In genomic region chr1:19493547-19493946, GRCh38 we compare ENCODE assay signal across 14 cellular contexts. TPM values are rescaled to one million over a fixed set of nuclear protein-coding genes. Genes with fewer than 3 reads are reported as not detected.
DNase-seq lines count a peak whose midpoint lies in the region; ATAC-seq and TF ChIP-seq lines count a peak whose summit lies in the region.
"Had no signal": no experiment of that assay in that cellular context is flagged by ENCODE, and none has a peak within 500 bp of the region (broad histone marks: within the 10 kb centered on the region; RNA-seq: fewer than 3 reads in every experiment).

No MANE protein-coding gene starts in this region.

- peak; percentile 64 to 77 for ATAC-seq in activated T-cell treated with anti-CD3 and anti-CD28 coated beads, Interleukin-2, amount 50 U/mL, for 72 hours (replicated peaks in 1 of 2)
- no peak for ATAC-seq in left ventricle myocardium superior
- peak; percentile 48 for ATAC-seq in activated T-helper 17 cell treated with anti-CD3 and anti-CD28 coated beads, Interleukin-2, amount 50 U/mL, for 72 hours (replicated peaks)
- ATAC-seq in GM21423 (IDR thresholded peaks at IDR 0.05; ENCODE audit: unreplicated experiment), result no peak

- H3K36me3 Mint-ChIP-seq in activated T-cell treated with anti-CD3 and anti-CD28 coated beads, Interleukin-2, amount 50 U/mL, for 72 hours (ENCODE audit: insufficient read depth in 2 of 2), result no peaks in the 10 kb centered on the region
- no peaks in the 10 kb centered on the region for H3K36me3 Mint-ChIP-seq in activated T-cell treated with anti-CD3 and anti-CD28 coated beads, Interleukin-2, amount 50 U/mL, for 24 hours (ENCODE audit: low read depth)
- H3K36me3 Mint-ChIP-seq in activated T-helper 17 cell treated with anti-CD3 and anti-CD28 coated beads, Interleukin-2, amount 50 U/mL, for 72 hours (ENCODE audit: low read depth), result no peaks in the 10 kb centered on the region
- H3K36me3 Mint-ChIP-seq: CD4-positive, CD25-positive, alpha-beta regulatory T cell had no signal

- no peaks in the 10 kb centered on the region for H3K36me3 ChIP-seq in left ventricle myocardium inferior
- H3K36me3 ChIP-seq: BE2C had no signal

- DNase-seq in activated T-cell treated with anti-CD3 and anti-CD28 coated beads, Interleukin-2, amount 50 U/mL, for 72 hours, result no peak
- DNase-seq in activated T-cell treated with anti-CD3 and anti-CD28 coated beads, Interleukin-2, amount 50 U/mL, for 24 hours, result no peak
- DNase-seq in left ventricle myocardium inferior, result no peak
- DNase-seq in left ventricle myocardium superior, result no peak
- no peak for DNase-seq in NCI-H1436 (lab: John Stamatoyannopoulos, UW)
- DNase-seq: ACHN; BE2C; C1 segment of cervical spinal cord; Caco-2; CD4-positive, CD25-positive, alpha-beta regulatory T cell; GM23248; HCEC 1CT had no signal

- no peaks in the 10 kb centered on the region for H3K27me3 ChIP-seq in left ventricle myocardium inferior (ENCODE audit: low read depth)
- H3K27me3 ChIP-seq: BE2C had no signal

- peaks cover 33% of the 10 kb centered on the region for H3K4me1 Mint-ChIP-seq in activated T-cell treated with anti-CD3 and anti-CD28 coated beads, Interleukin-2, amount 50 U/mL, for 72 hours (ENCODE audit: low read depth)
- H3K4me1 Mint-ChIP-seq in activated T-cell treated with anti-CD3 and anti-CD28 coated beads, Interleukin-2, amount 50 U/mL, for 24 hours (ENCODE audit: low read depth), result peaks cover 33% of the 10 kb centered on the region
- peaks cover 22% of the 10 kb centered on the region for H3K4me1 Mint-ChIP-seq in activated T-helper 17 cell treated with anti-CD3 and anti-CD28 coated beads, Interleukin-2, amount 50 U/mL, for 72 hours

- intact Hi-C loops in left ventricle myocardium inferior (cut with micrococcal nuclease), result no loop called here
- intact Hi-C loops in left ventricle myocardium superior (cut with micrococcal nuclease), result loop anchor here (10.0 kb wide), 1 partner anchor 161 kb away; no protein-coding TSS in a partner anchor

- H3K4me3 Mint-ChIP-seq in activated T-cell treated with anti-CD3 and anti-CD28 coated beads, Interleukin-2, amount 50 U/mL, for 72 hours, result no peak overlapping the region
- no peak overlapping the region for H3K4me3 Mint-ChIP-seq in activated T-cell treated with anti-CD3 and anti-CD28 coated beads, Interleukin-2, amount 50 U/mL, for 24 hours
- no peak overlapping the region for H3K4me3 Mint-ChIP-seq in activated T-helper 17 cell treated with anti-CD3 and anti-CD28 coated beads, Interleukin-2, amount 50 U/mL, for 72 hours
- H3K4me3 Mint-ChIP-seq: CD4-positive, CD25-positive, alpha-beta regulatory T cell had no signal

- no peaks in the 10 kb centered on the region for H3K9me3 Mint-ChIP-seq in activated T-cell treated with anti-CD3 and anti-CD28 coated beads, Interleukin-2, amount 50 U/mL, for 72 hours
- H3K9me3 Mint-ChIP-seq in activated T-cell treated with anti-CD3 and anti-CD28 coated beads, Interleukin-2, amount 50 U/mL, for 24 hours, result no peaks in the 10 kb centered on the region
- H3K9me3 Mint-ChIP-seq in activated T-helper 17 cell treated with anti-CD3 and anti-CD28 coated beads, Interleukin-2, amount 50 U/mL, for 72 hours, result no peaks in the 10 kb centered on the region
- H3K9me3 Mint-ChIP-seq: CD4-positive, CD25-positive, alpha-beta regulatory T cell had no signal

- H3K27me3 Mint-ChIP-seq in activated T-cell treated with anti-CD3 and anti-CD28 coated beads, Interleukin-2, amount 50 U/mL, for 72 hours (ENCODE audit: low read depth), result no peaks in the 10 kb centered on the region
- no peaks in the 10 kb centered on the region for H3K27me3 Mint-ChIP-seq in activated T-cell treated with anti-CD3 and anti-CD28 coated beads, Interleukin-2, amount 50 U/mL, for 24 hours
- no peaks in the 10 kb centered on the region for H3K27me3 Mint-ChIP-seq in activated T-helper 17 cell treated with anti-CD3 and anti-CD28 coated beads, Interleukin-2, amount 50 U/mL, for 72 hours
- H3K27me3 Mint-ChIP-seq: CD4-positive, CD25-positive, alpha-beta regulatory T cell had no signal

- H3K4me3 ChIP-seq in left ventricle myocardium inferior, result no peak overlapping the region
- H3K4me3 ChIP-seq: GM23248 had no signal

- H3K27ac Mint-ChIP-seq in activated T-cell treated with anti-CD3 and anti-CD28 coated beads, Interleukin-2, amount 50 U/mL, for 72 hours, result no peak overlapping the region
- no peak overlapping the region for H3K27ac Mint-ChIP-seq in activated T-cell treated with anti-CD3 and anti-CD28 coated beads, Interleukin-2, amount 50 U/mL, for 24 hours
- H3K27ac Mint-ChIP-seq in activated T-helper 17 cell treated with anti-CD3 and anti-CD28 coated beads, Interleukin-2, amount 50 U/mL, for 72 hours, result peak overlapping the region; percentile 45

- peak overlapping the region; percentile 90 for H3K27ac ChIP-seq in left ventricle myocardium inferior (replicated peaks)
- H3K27ac ChIP-seq: GM23248 had no signal

- peaks cover 31% of the 10 kb centered on the region for H3K4me1 ChIP-seq in left ventricle myocardium inferior
- H3K4me1 ChIP-seq: BE2C, Caco-2 had no signal

- H3K9me3 ChIP-seq in left ventricle myocardium inferior (replicated peaks), result no peaks in the 10 kb centered on the region
- H3K9me3 ChIP-seq: BE2C, Caco-2 had no signal

- no peak for TF ChIP-seq CTCF in left ventricle myocardium inferior (IDR thresholded peaks at IDR 0.05; ENCODE audit: borderline replicate concordance)

RNA-seq across cellular contexts. Expression of gene CAPZB, which starts 8.2 kb away (rescaled TPM):
- total RNA-seq in activated T-cell treated with anti-CD3 and anti-CD28 coated beads, Interleukin-2, amount 50 U/mL, for 72 hours, result 100 to 1,000 TPM; 336 to 373 TPM
- total RNA-seq in left ventricle myocardium inferior, result 217 TPM
- 252 TPM for total RNA-seq in left ventricle myocardium superior
- total RNA-seq in activated T-helper 17 cell treated with anti-CD3 and anti-CD28 coated beads, Interleukin-2, amount 50 U/mL, for 72 hours, result 100 to 1,000 TPM; 291 to 399 TPM

Comparison
In these comparisons a context has a peak if more than half of its experiments do, and no peak if none do; other contexts are left out.
1. ATAC-seq: peak in activated T-cell treated with anti-CD3 and anti-CD28 coated beads, Interleukin-2, amount 50 U/mL, for 72 hours (2 of 2) and activated T-helper 17 cell treated with anti-CD3 and anti-CD28 coated beads, Interleukin-2, amount 50 U/mL, for 72 hours (single experiment); none in left ventricle myocardium superior (single experiment) and GM21423 (single experiment).